In genomic region chr5:56269216-56269927, GRCh38 we compare ENCODE assay signal across 7 cellular contexts. TPM values are rescaled to one million over a fixed set of nuclear protein-coding genes. Genes with fewer than 3 reads are reported as not detected.
DNase-seq lines count a peak whose midpoint lies in the region; ATAC-seq and TF ChIP-seq lines count a peak whose summit lies in the region.

No MANE protein-coding gene starts in this region.

- TF ChIP-seq CTCF in OCI-LY1 (IDR thresholded peaks at IDR 0.05; ENCODE audit: low read length): peak; percentile 27; the same call in 1 of the 2 replicates
- peak; percentile 46 to 57 for TF ChIP-seq CTCF in mammary epithelial cell (conservative IDR thresholded peaks at IDR 0.05 in 1 of 2, IDR thresholded peaks at IDR 0.05 in 1 of 2; ENCODE audit: extremely low read depth in 1 of 2, insufficient read depth in 1 of 2, low read depth in 1 of 2, low read length in 2 of 2)
- TF ChIP-seq CTCF in lower lobe of right lung (IDR thresholded peaks at IDR 0.05): peak; percentile 47

- POLR2A ChIA-PET in HEK293T (lab: Yijun Ruan, JAX): no interaction called here

- DNase-seq in G401 (ENCODE audit: low spot score) (peak; percentile 11), HEK293T (ENCODE audit: extremely low spot score) (peak; percentile 33), mammary epithelial cell (peak; percentile 39), lower lobe of right lung (no peak)

- H3K36me3 ChIP-seq in OCI-LY1 (ENCODE audit: insufficient read depth, low read length): no peaks in the 10 kb centered on the region
- H3K36me3 ChIP-seq in mammary epithelial cell (ENCODE audit: insufficient read depth, low read length): no peaks in the 10 kb centered on the region
- H3K36me3 ChIP-seq in lower lobe of right lung: no peaks in the 10 kb centered on the region

- no TSS peak for BruUV-seq in mammary epithelial cell (replicated peaks; lab: Mats Ljungman, UMichigan)

- dilution Hi-C loops in mammary epithelial cell (cut with HindIII; ENCODE audit: low sequenced_read_pairs): no loop called here

- no peaks in the 10 kb centered on the region for H3K9me2 ChIP-seq in OCI-LY1 (ENCODE audit: low read depth, low read length)

- no peak overlapping the region for H2AFZ ChIP-seq in OCI-LY1 (ENCODE audit: low read length)
- H2AFZ ChIP-seq in mammary epithelial cell (ENCODE audit: low read depth, low read length): no peak overlapping the region

- H3K9ac ChIP-seq in OCI-LY1 (ENCODE audit: low read length): no peak overlapping the region
- H3K9ac ChIP-seq in mammary epithelial cell (ENCODE audit: insufficient read depth, low read length): no peak overlapping the region

- 76% methylated on average over 6 of the region's 6 CpGs for WGBS in mammary epithelial cell (ENCODE audit: low coverage, missing lambda C conversion rate)

- ATAC-seq in lower lobe of right lung (peak; percentile 62 to 79), HG03378 (IDR thresholded peaks at IDR 0.05; ENCODE audit: unreplicated experiment) (no peak), HG03139 (IDR thresholded peaks at IDR 0.05; ENCODE audit: unreplicated experiment) (no peak)

- H3K79me2 ChIP-seq in OCI-LY1 (ENCODE audit: insufficient read depth, low read length) (no peaks in the 10 kb centered on the region), mammary epithelial cell (ENCODE audit: insufficient read depth, low read length) (no peaks in the 10 kb centered on the region)

- H3K27me3 ChIP-seq in OCI-LY1 (ENCODE audit: insufficient read depth, low read length) (no peaks in the 10 kb centered on the region), mammary epithelial cell (ENCODE audit: insufficient read depth, low read length) (no peaks in the 10 kb centered on the region), lower lobe of right lung (ENCODE audit: low read depth) (no peaks in the 10 kb centered on the region)

- no peaks in the 10 kb centered on the region for H3F3A ChIP-seq in OCI-LY1 (ENCODE audit: insufficient read depth, low read length)

- in situ Hi-C loops in G401 (cut with HindIII; ENCODE audit: low sequenced_read_pairs) (no loop called here), mammary epithelial cell (cut with MboI; ENCODE audit: low sequenced_read_pairs in 2 of 2) (loop anchor here (25.0 kb wide), 2 partner anchors 868 to 993 kb away; no protein-coding TSS in a partner anchor)

- no peak overlapping the region for H3K4me2 ChIP-seq in OCI-LY1 (ENCODE audit: low read length)
- H3K4me2 ChIP-seq in mammary epithelial cell (ENCODE audit: insufficient read depth, low read depth, low read length): no peak overlapping the region

- intact Hi-C loops in mammary epithelial cell (cut with micrococcal nuclease) (loop anchor here (1.0 kb wide), 1 partner anchor 333 kb away; no protein-coding TSS in a partner anchor), lower lobe of right lung (cut with DNase I) (loop anchor here (10.0 kb wide), 1 partner anchor 965 kb away; no protein-coding TSS in a partner anchor)

- H3K9me3 ChIP-seq in OCI-LY1 (ENCODE audit: low read length): no peaks in the 10 kb centered on the region
- no peaks in the 10 kb centered on the region for H3K9me3 ChIP-seq in mammary epithelial cell (replicated peaks; ENCODE audit: insufficient read depth, low read length)
- no peaks in the 10 kb centered on the region for H3K9me3 ChIP-seq in lower lobe of right lung

- H4K20me1 ChIP-seq in OCI-LY1 (ENCODE audit: insufficient read depth, low read length) (no peaks in the 10 kb centered on the region), mammary epithelial cell (ENCODE audit: insufficient read depth, low read length) (no peaks in the 10 kb centered on the region)

- H3K4me3 ChIP-seq in OCI-LY1 (ENCODE audit: low read depth, low read length, poor library complexity, severe bottlenecking) (no peak overlapping the region), mammary epithelial cell (replicated peaks in 1 of 3; ENCODE audit: insufficient read depth in 1 of 3, low read depth in 2 of 3, low read length in 3 of 3) (no peak overlapping the region), lower lobe of right lung (no peak overlapping the region)

- H3K4me1 ChIP-seq in OCI-LY1 (ENCODE audit: insufficient read depth, low read length, severe bottlenecking) (peaks cover 10% of the 10 kb centered on the region), mammary epithelial cell (ENCODE audit: insufficient read depth, low read length) (peaks cover 13% of the 10 kb centered on the region), lower lobe of right lung (peaks cover 18% of the 10 kb centered on the region)

- no peak overlapping the region for H3K27ac ChIP-seq in OCI-LY1 (ENCODE audit: low read depth, low read length, poor library complexity, severe bottlenecking)
- H3K27ac ChIP-seq in mammary epithelial cell (ENCODE audit: insufficient read depth, low read depth, low read length): no peak overlapping the region
- H3K27ac ChIP-seq in lower lobe of right lung: no peak overlapping the region

- CTCF ChIA-PET in HEK293T (lab: Yijun Ruan, JAX) (interaction anchor here (0.7 to 4.1 kb wide), 2 partner anchors 569 to 856 kb away, joined by 3 to 38 read pairs; no protein-coding TSS in a partner anchor), mammary epithelial cell (lab: Charles Lee; ENCODE audit: low non-redundant PET) (no interaction called here)

TF ChIP-seq in HEK293T, 16 proteins besides CTCF, POLR2A, EP300 and RAD21:
- TF ChIP-seq SP1 (IDR thresholded peaks at IDR 0.05) (no peak), PKNOX1 (IDR thresholded peaks at IDR 0.05) (no peak), SUZ12 (IDR thresholded peaks at IDR 0.05) (no peak), ELF4 (IDR thresholded peaks at IDR 0.05) (no peak), FOXM1 (IDR thresholded peaks at IDR 0.05; ENCODE audit: borderline replicate concordance) (no peak), ZNF384 (IDR thresholded peaks at IDR 0.05) (no peak), LEF1 (IDR thresholded peaks at IDR 0.05; ENCODE audit: borderline replicate concordance) (no peak), ARNT (IDR thresholded peaks at IDR 0.05) (no peak), L3MBTL2 (conservative IDR thresholded peaks at IDR 0.05) (no peak), TARDBP (IDR thresholded peaks at IDR 0.05) (no peak), FOXA1 (IDR thresholded peaks at IDR 0.05) (no peak), BHLHE40 (IDR thresholded peaks at IDR 0.05; ENCODE audit: borderline replicate concordance) (no peak)

RNA-seq across cellular contexts. Expression of gene ANKRD55, which starts 36.2 kb away (rescaled TPM):
- total RNA-seq in G401 (2014; rRNA removed; shearing (Covaris generic)): not detected in 2 replicates
- total RNA-seq in mammary epithelial cell: not detected
- polyA plus RNA-seq in mammary epithelial cell: not detected
- not detected for polyA minus RNA-seq in mammary epithelial cell
- total RNA-seq in lower lobe of right lung: 0.41 TPM

Comparison
In these comparisons a context has a peak if more than half of its experiments do, and no peak if none do; other contexts are left out.
1. ATAC-seq: peak in lower lobe of right lung (2 of 2); none in HG03378 (single experiment) and HG03139 (single experiment).
2. Peak in every context shown above with its lines, with median percentiles within 50 percentile points of each other: CTCF ChIP-seq.